ENCODE assay signal across 32 cellular contexts in genomic region chr9:106947097-106947496, GRCh38.
A peak's percentile ranks its signal among the peaks of the same experiment; 100 is the strongest.
DNase-seq lines count a peak whose midpoint lies in the region; ATAC-seq, FAIRE-seq and TF ChIP-seq lines count a peak whose summit lies in the region.
"Had no signal": no experiment of that assay in that cellular context is flagged by ENCODE, and none has a peak within 500 bp of the region (broad histone marks: within the 10 kb centered on the region; RNA-seq: fewer than 3 reads in every experiment).

No MANE protein-coding gene starts in this region.

- H3K27ac Mint-ChIP-seq in endothelial cell (ENCODE audit: unreplicated experiment) (peak overlapping the region; percentile 22), neural progenitor cell (no peak overlapping the region)
- H3K27ac Mint-ChIP-seq: activated CD8-positive, alpha-beta memory T cell treated with anti-CD3 and anti-CD28 coated beads, Interleukin-2, amount 10 ng/mL, durations not matched to agents 7 days and 5 days; CD8-positive, alpha-beta memory T cell; IgD-negative memory B cell; nephron progenitor cell; stimulated activated naive CD8-positive, alpha-beta T cell treated with anti-CD3 and anti-CD28 coated beads, Interleukin-15, Interleukin-2, amounts not matched to agents 100 ng/mL and 50 ng/mL, for 24 hours; T-helper 1 cell treated with Interleukin-12 subunit alpha and Interleukin-12 subunit beta and Interleukin-4 antibody, amounts not matched to agents 30 μg/mL and 1 μg/mL, for 36 hours had no signal

- peaks cover 12% of the 10 kb centered on the region for H3K36me3 ChIP-seq in neural progenitor cell
- H3K36me3 ChIP-seq: lower lobe of right lung, pancreas, thoracic aorta had no signal

- H3K79me2 ChIP-seq in neural progenitor cell (ENCODE audit: low read depth) = peaks cover 42% of the 10 kb centered on the region

- peaks cover 9% of the 10 kb centered on the region for H4K20me1 ChIP-seq in neural progenitor cell (ENCODE audit: low read depth)

- H2AFZ ChIP-seq in neural progenitor cell (replicated peaks) = no peak overlapping the region

- H3K9ac ChIP-seq in neural progenitor cell = no peak overlapping the region

- H3K9me3 Mint-ChIP-seq in endothelial cell (ENCODE audit: unreplicated experiment) (no peaks in the 10 kb centered on the region), neural progenitor cell (no peaks in the 10 kb centered on the region)
- H3K9me3 Mint-ChIP-seq: IgD-negative memory B cell; nephron progenitor cell; stimulated activated naive CD8-positive, alpha-beta T cell treated with anti-CD3 and anti-CD28 coated beads, Interleukin-15, Interleukin-2, amounts not matched to agents 100 ng/mL and 50 ng/mL, for 24 hours; T-helper 1 cell treated with Interleukin-12 subunit alpha and Interleukin-12 subunit beta and Interleukin-4 antibody, amounts not matched to agents 30 μg/mL and 1 μg/mL, for 36 hours had no signal

- no peaks in the 10 kb centered on the region for H3F3A ChIP-seq in neural progenitor cell (ENCODE audit: low read depth)

- H3K27me3 ChIP-seq in neural progenitor cell = no peaks in the 10 kb centered on the region
- H3K27me3 ChIP-seq: dorsolateral prefrontal cortex, pancreas had no signal

- H3K36me3 Mint-ChIP-seq in endothelial cell (ENCODE audit: low read depth, unreplicated experiment) = peaks cover 24% of the 10 kb centered on the region
- peaks cover 56% of the 10 kb centered on the region for H3K36me3 Mint-ChIP-seq in neural progenitor cell
- H3K36me3 Mint-ChIP-seq: activated CD8-positive, alpha-beta memory T cell treated with anti-CD3 and anti-CD28 coated beads, Interleukin-2, amount 10 ng/mL, durations not matched to agents 7 days and 5 days; IgD-negative memory B cell had no signal

- peak; percentile 35 for FAIRE-seq in D721Med (lab: Jason Lieb, UNC)
- FAIRE-seq: endometrium, frontal cortex, G401.6, pancreas, urothelium cell line had no signal

- no peak overlapping the region for H3K4me2 ChIP-seq in neural progenitor cell

- DNase-seq in D721Med (ENCODE audit: insufficient read length, low spot score) = no peak
- DNase-seq in RKO (ENCODE audit: low spot score) = peak; percentile 53
- DNase-seq in endothelial cell (ENCODE audit: low spot score) = no peak
- DNase-seq in renal cortical epithelial cell (ENCODE audit: low read depth) = peak; percentile 49
- DNase-seq in neural progenitor cell (ENCODE audit: low spot score) = no peak
- DNase-seq in T1000 (lab: John Stamatoyannopoulos, UW) = no peak
- no peak for DNase-seq in T-helper 9 cell
- DNase-seq: activated CD4-positive, alpha-beta T cell treated with anti-CD3 and anti-CD28 coated beads, Interleukin-2, amount 50 U/mL, for 4 hours; activated CD8-positive, alpha-beta memory T cell treated with anti-CD3 and anti-CD28 coated beads, Interleukin-2, amount 10 ng/mL, durations not matched to agents 7 days and 5 days; activated naive CD4-positive, alpha-beta T cell; activated T-cell treated with anti-CD3 and anti-CD28 coated beads, Interleukin-2, amount 50 U/mL, for 48 hours; CD8-positive, alpha-beta memory T cell; dorsolateral prefrontal cortex; lower lobe of right lung; NCI-H1092; NCI-H1694; NCI-H446 treated with DMSO at 0.1 percent for 48 hours; nephron progenitor cell; pancreas; right cardiac atrium; stimulated activated CD8-positive, alpha-beta memory T cell treated with anti-CD3 and anti-CD28 coated beads, Interleukin-4, amount 100 ng/mL, for 48 hours had no signal

- H3K4me1 Mint-ChIP-seq in endothelial cell (ENCODE audit: unreplicated experiment) (peaks cover 45% of the 10 kb centered on the region), neural progenitor cell (no peaks in the 10 kb centered on the region)
- H3K4me1 Mint-ChIP-seq: activated CD8-positive, alpha-beta memory T cell treated with anti-CD3 and anti-CD28 coated beads, Interleukin-2, amount 10 ng/mL, durations not matched to agents 7 days and 5 days; CD8-positive, alpha-beta memory T cell; nephron progenitor cell had no signal

- H3K4me3 Mint-ChIP-seq in endothelial cell (ENCODE audit: unreplicated experiment) (no peak overlapping the region), neural progenitor cell (no peak overlapping the region)
- H3K4me3 Mint-ChIP-seq: activated CD8-positive, alpha-beta memory T cell treated with anti-CD3 and anti-CD28 coated beads, Interleukin-2, amount 10 ng/mL, durations not matched to agents 7 days and 5 days; CD8-positive, alpha-beta memory T cell; IgD-negative memory B cell; nephron progenitor cell; stimulated activated naive CD8-positive, alpha-beta T cell treated with anti-CD3 and anti-CD28 coated beads, Interleukin-15, Interleukin-2, amounts not matched to agents 100 ng/mL and 50 ng/mL, for 24 hours; T-helper 1 cell treated with Interleukin-12 subunit alpha and Interleukin-12 subunit beta and Interleukin-4 antibody, amounts not matched to agents 30 μg/mL and 1 μg/mL, for 36 hours had no signal

- no peak overlapping the region for H3K4me3 ChIP-seq in neural progenitor cell
- H3K4me3 ChIP-seq: dorsolateral prefrontal cortex, lower lobe of right lung, pancreas, SK-N-MC, thoracic aorta had no signal

- TF ChIP-seq CTCF in D721Med (IDR thresholded peaks at IDR 0.05; ENCODE audit: insufficient read depth, missing control alignments) = no peak
- no peak for TF ChIP-seq CTCF in endothelial cell (IDR thresholded peaks at IDR 0.05; ENCODE audit: unreplicated experiment)
- TF ChIP-seq CTCF in neural progenitor cell (IDR thresholded peaks at IDR 0.05) = no peak

- peaks cover 5% of the 10 kb centered on the region for H3K4me1 ChIP-seq in neural progenitor cell
- H3K4me1 ChIP-seq: lower lobe of right lung, pancreas had no signal

- H3K9me3 ChIP-seq in neural progenitor cell (ENCODE audit: low read depth) = no peaks in the 10 kb centered on the region
- H3K9me3 ChIP-seq: lower lobe of right lung, pancreas, thoracic aorta had no signal

- H3K27me3 Mint-ChIP-seq in endothelial cell (ENCODE audit: unreplicated experiment) (peaks cover 5% of the 10 kb centered on the region), neural progenitor cell (ENCODE audit: insufficient read depth, low read depth) (no peaks in the 10 kb centered on the region)
- H3K27me3 Mint-ChIP-seq: activated CD8-positive, alpha-beta memory T cell treated with anti-CD3 and anti-CD28 coated beads, Interleukin-2, amount 10 ng/mL, durations not matched to agents 7 days and 5 days; CD8-positive, alpha-beta memory T cell; IgD-negative memory B cell; stimulated activated naive CD8-positive, alpha-beta T cell treated with anti-CD3 and anti-CD28 coated beads, Interleukin-15, Interleukin-2, amounts not matched to agents 100 ng/mL and 50 ng/mL, for 24 hours had no signal

- no peak for ATAC-seq in HG03095 (IDR thresholded peaks at IDR 0.05; ENCODE audit: unreplicated experiment)
- ATAC-seq: activated CD4-positive, CD25-positive, alpha-beta regulatory T cell treated with anti-CD3 and anti-CD28 coated beads, Interleukin-2, amount 50 U/mL, for 24 hours; activated CD8-positive, alpha-beta memory T cell treated with anti-CD3 and anti-CD28 coated beads, Interleukin-2, amount 10 ng/mL, durations not matched to agents 7 days and 5 days; lower lobe of right lung; pancreas; right cardiac atrium had no signal

- H3K27ac ChIP-seq in neural progenitor cell = no peak overlapping the region
- H3K27ac ChIP-seq: dorsolateral prefrontal cortex, lower lobe of right lung, pancreas, SK-N-MC, thoracic aorta had no signal

Comparison
In these comparisons a context has a peak if more than half of its experiments do, and no peak if none do; other contexts are left out.
1. DNase-seq: peak in RKO (single experiment) and renal cortical epithelial cell (single experiment); none in D721Med (single experiment), endothelial cell (single experiment), neural progenitor cell (single experiment), T1000 (single experiment) and T-helper 9 cell (single experiment).